Comparison of ENCODE assay signal across 8 cellular contexts in genomic region chrX:34826964-34827363, GRCh38.
"Had no signal": no experiment of that assay in that cellular context is flagged by ENCODE, and none has a peak within 500 bp of the region (broad histone marks: within the 10 kb centered on the region; RNA-seq: fewer than 3 reads in every experiment).

No MANE protein-coding gene starts in this region.

- DNase-seq: GDM1, GF-D8 had no signal

- H3K4me3 ChIP-seq: GM12878 had no signal

- ATAC-seq: GM12878 had no signal

- FAIRE-seq: G401.6, GM12878, GM12891, GM12892, GM18507, GM19239 had no signal
